21 cellular contexts compared by ENCODE assay signal in the genomic region with DNA sequence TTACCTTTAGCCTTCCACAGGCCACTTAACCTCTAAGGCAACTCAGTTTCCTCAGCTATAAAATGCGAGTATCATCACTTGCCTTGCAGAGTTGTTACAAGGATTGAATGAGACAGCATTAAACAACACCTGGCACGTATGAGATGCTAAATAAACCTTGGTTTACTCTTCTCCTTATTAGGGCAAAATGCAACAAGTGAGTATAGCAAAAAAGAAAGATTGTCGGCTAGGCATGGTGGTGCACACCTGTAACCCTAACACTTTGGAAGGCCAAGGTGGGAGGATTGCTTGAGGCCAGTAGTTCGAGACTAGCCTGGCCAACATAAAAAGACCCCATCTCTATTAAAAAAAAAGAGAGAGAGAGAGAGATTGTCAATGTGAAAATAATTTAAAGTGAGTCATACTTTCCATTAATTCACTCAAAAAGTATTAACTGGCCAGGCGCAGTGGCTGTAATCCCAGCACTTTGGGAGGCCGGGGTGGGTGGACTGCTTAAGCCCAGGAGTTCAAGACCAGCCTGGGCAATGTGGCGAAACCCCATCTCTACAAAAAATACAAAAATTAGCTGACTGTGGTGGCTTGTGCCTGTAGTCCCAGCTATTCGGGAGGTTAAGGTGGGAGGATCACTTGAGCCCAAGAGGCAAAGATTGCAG. TPM values are rescaled to one million over a fixed set of nuclear protein-coding genes. Genes with fewer than 3 reads are reported as not detected.
DNase-seq lines count a peak whose midpoint lies in the region; ATAC-seq, FAIRE-seq and TF ChIP-seq lines count a peak whose summit lies in the region.
"Had no signal": no experiment of that assay in that cellular context is flagged by ENCODE, and none has a peak within 500 bp of the region (broad histone marks: within the 10 kb centered on the region; RNA-seq: fewer than 3 reads in every experiment).

No MANE protein-coding gene starts in this region.

- H3K27ac ChIP-seq in aorta (ENCODE audit: low read depth in 1 of 2, low read length in 2 of 2) (no peak overlapping the region), kidney (ENCODE audit: low read depth in 2 of 2, low read length in 2 of 2) (no peak overlapping the region)
- H3K27ac ChIP-seq: A549, SK-N-MC had no signal

- no peak for DNase-seq in activated naive CD8-positive, alpha-beta T cell treated with anti-CD3 and anti-CD28 coated beads for 36 hours
- peak; percentile 10 for DNase-seq in M059J (ENCODE audit: low read depth)
- peak; percentile 57 for DNase-seq in fibroblast of gingiva (ENCODE audit: low read depth)
- no peak for DNase-seq in aorta
- no peak for DNase-seq in DMS53 treated with DMSO at 0.1 percent for 48 hours (lab: John Stamatoyannopoulos, UW; ENCODE audit: unreplicated experiment)
- DNase-seq in kidney = no peak
- no peak for DNase-seq in effector memory CD8-positive, alpha-beta T cell
- DNase-seq: C1 segment of cervical spinal cord, Caco-2, DMS153, HCEC 1CT, NCI-H1436, NCI-H2029, NCI-H2171, NCI-H446 treated with DMSO at 0.1 percent for 48 hours had no signal

- no peak overlapping the region for H3K4me3 Mint-ChIP-seq in activated naive CD8-positive, alpha-beta T cell
- H3K4me3 Mint-ChIP-seq in activated naive CD8-positive, alpha-beta T cell treated with anti-CD3 and anti-CD28 coated beads for 36 hours = no peak overlapping the region
- no peak overlapping the region for H3K4me3 Mint-ChIP-seq in effector memory CD8-positive, alpha-beta T cell

- H3K9ac ChIP-seq in kidney (ENCODE audit: low read length in 2 of 2) = no peak overlapping the region

- peak; percentile 57 for ATAC-seq in aorta (ENCODE audit: low FRiP score)
- ATAC-seq in effector memory CD8-positive, alpha-beta T cell (replicated peaks) = no peak
- ATAC-seq: A549, Panc1, Right ventricle myocardium inferior had no signal

- no peaks in the 10 kb centered on the region for H3K27me3 Mint-ChIP-seq in activated naive CD8-positive, alpha-beta T cell
- H3K27me3 Mint-ChIP-seq in activated naive CD8-positive, alpha-beta T cell treated with anti-CD3 and anti-CD28 coated beads for 36 hours = no peaks in the 10 kb centered on the region
- no peaks in the 10 kb centered on the region for H3K27me3 Mint-ChIP-seq in effector memory CD8-positive, alpha-beta T cell
- H3K27me3 Mint-ChIP-seq: IgD-negative memory B cell had no signal

- no peaks in the 10 kb centered on the region for H3K9me3 Mint-ChIP-seq in activated naive CD8-positive, alpha-beta T cell (ENCODE audit: low read depth)
- H3K9me3 Mint-ChIP-seq in activated naive CD8-positive, alpha-beta T cell treated with anti-CD3 and anti-CD28 coated beads for 36 hours = no peaks in the 10 kb centered on the region
- no peaks in the 10 kb centered on the region for H3K9me3 Mint-ChIP-seq in effector memory CD8-positive, alpha-beta T cell
- H3K9me3 Mint-ChIP-seq: IgD-negative memory B cell had no signal

- H3K4me1 Mint-ChIP-seq in activated naive CD8-positive, alpha-beta T cell (ENCODE audit: low read depth) = peaks cover 72% of the 10 kb centered on the region
- peaks cover 64% of the 10 kb centered on the region for H3K4me1 Mint-ChIP-seq in activated naive CD8-positive, alpha-beta T cell treated with anti-CD3 and anti-CD28 coated beads for 36 hours
- H3K4me1 Mint-ChIP-seq in effector memory CD8-positive, alpha-beta T cell (ENCODE audit: low read depth in 2 of 2) = peaks cover 35 to 60% of the 10 kb centered on the region in 2 donors

- peak overlapping the region; percentile 10 for H3K27ac Mint-ChIP-seq in activated naive CD8-positive, alpha-beta T cell
- no peak overlapping the region for H3K27ac Mint-ChIP-seq in activated naive CD8-positive, alpha-beta T cell treated with anti-CD3 and anti-CD28 coated beads for 36 hours
- H3K27ac Mint-ChIP-seq in effector memory CD8-positive, alpha-beta T cell = peak overlapping the region in 1 of 2 donors; percentile 55

- H3K9me3 ChIP-seq in aorta (ENCODE audit: control insufficient read depth, low read length) (no peaks in the 10 kb centered on the region), kidney (ENCODE audit: control insufficient read depth in 1 of 2, low read length in 2 of 2) (no peaks in the 10 kb centered on the region)
- H3K9me3 ChIP-seq: A549, Caco-2 had no signal

- TF ChIP-seq CTCF in kidney (IDR thresholded peaks at IDR 0.05; ENCODE audit: borderline replicate concordance, extremely low read depth, insufficient read depth) = no peak

- no peaks in the 10 kb centered on the region for H3K27me3 ChIP-seq in aorta (ENCODE audit: control insufficient read depth in 1 of 2, insufficient read depth in 2 of 2, low read length in 1 of 2)

- H3K4me3 ChIP-seq in aorta (ENCODE audit: low read length in 2 of 2) (no peak overlapping the region), kidney (ENCODE audit: low read length in 2 of 2) (no peak overlapping the region)
- H3K4me3 ChIP-seq: A549, SK-N-MC had no signal

- 74 to 79% methylated on average over 8 of the region's 8 CpGs for WGBS in aorta, 2 donors

- H3K36me3 ChIP-seq in aorta (ENCODE audit: control insufficient read depth in 1 of 2, insufficient read depth in 2 of 2, low read length in 1 of 2) (no peaks in the 10 kb centered on the region), kidney (ENCODE audit: control insufficient read depth in 1 of 2, insufficient read depth in 2 of 2, low read length in 2 of 2) (no peaks in the 10 kb centered on the region)

- intact Hi-C loops in aorta (cut with DNase I) = no loop called here
- intact Hi-C loops in kidney (cut with DNase I) = no loop called here

- no peaks in the 10 kb centered on the region for H3K36me3 Mint-ChIP-seq in activated naive CD8-positive, alpha-beta T cell
- no peaks in the 10 kb centered on the region for H3K36me3 Mint-ChIP-seq in activated naive CD8-positive, alpha-beta T cell treated with anti-CD3 and anti-CD28 coated beads for 36 hours
- H3K36me3 Mint-ChIP-seq in effector memory CD8-positive, alpha-beta T cell (ENCODE audit: insufficient read depth) = peaks cover 7% of the 10 kb centered on the region
- H3K36me3 Mint-ChIP-seq: IgD-negative memory B cell had no signal

- H3K4me1 ChIP-seq in aorta (ENCODE audit: control insufficient read depth in 1 of 2, insufficient read depth in 2 of 2, low read length in 2 of 2) (peaks cover 8 to 10% of the 10 kb centered on the region in 2 donors), kidney (ENCODE audit: control insufficient read depth in 1 of 2, insufficient read depth in 1 of 2, low read depth in 1 of 2, low read length in 2 of 2) (no peaks in the 10 kb centered on the region)

- FAIRE-seq in kidney (lab: Jason Lieb, UNC) = no peak
- FAIRE-seq: A549 had no signal

RNA-seq across cellular contexts. Expression of gene ATAD2B, which starts 8.0 kb away (rescaled TPM):
- total RNA-seq in activated naive CD8-positive, alpha-beta T cell treated with anti-CD3 and anti-CD28 coated beads for 36 hours = 10 to 100 TPM; 11.9 to 12.3 TPM
- 2.9 and 3.8 TPM in 2 replicates for total RNA-seq in M059J (2014; rRNA removed; shearing (Covaris generic))
- total RNA-seq in aorta (10 to 100 TPM; 33.4 to 45.8 TPM), kidney (28.7 TPM)
- polyA plus RNA-seq in aorta (1 to 10 TPM; 2.3 to 3.6 TPM), kidney (ENCODE audit: insufficient read depth, low read depth, low replicate concordance) (2.3 TPM)

RNA-seq across cellular contexts. Expression of gene UBXN2A, which starts 21.3 kb away (rescaled TPM):
- total RNA-seq in activated naive CD8-positive, alpha-beta T cell treated with anti-CD3 and anti-CD28 coated beads for 36 hours = 10 to 100 TPM; 12.4 to 12.6 TPM
- total RNA-seq in M059J (2014; rRNA removed; shearing (Covaris generic)) = 8.8 and 18.8 TPM in 2 replicates
- total RNA-seq in aorta = 10 to 100 TPM; 16.8 to 19.5 TPM
- 10 to 100 TPM; 10.0 to 11.5 TPM for polyA plus RNA-seq in aorta
- total RNA-seq in kidney = 11.9 TPM
- 7.9 TPM for polyA plus RNA-seq in kidney (ENCODE audit: insufficient read depth, low read depth, low replicate concordance)

Comparison
In these comparisons a context has a peak if more than half of its experiments do, and no peak if none do; other contexts are left out.
1. DNase-seq: peak in M059J (single experiment) and fibroblast of gingiva (single experiment); none in activated naive CD8-positive, alpha-beta T cell treated with anti-CD3 and anti-CD28 coated beads for 36 hours (single experiment), aorta (0 of 2), DMS53 treated with DMSO at 0.1 percent for 48 hours (single experiment), kidney (single experiment) and effector memory CD8-positive, alpha-beta T cell (0 of 3).